ENCODE assay signal across 26 cellular contexts in genomic region chr6:169200931-169201514, GRCh38. TPM values are rescaled to one million over a fixed set of nuclear protein-coding genes. Genes with fewer than 3 reads are reported as not detected.
"Had no signal": no experiment of that assay in that cellular context is flagged by ENCODE, and none has a peak within 500 bp of the region (broad histone marks: within the 10 kb centered on the region; RNA-seq: fewer than 3 reads in every experiment).

No MANE protein-coding gene starts in this region.

- DNase-seq: islet precursor cell; left ventricle myocardium inferior; naive thymus-derived CD8-positive, alpha-beta T cell; occipital lobe; ovary; stimulated activated CD4-positive, alpha-beta T cell treated with anti-CD3 and anti-CD28 coated beads, Interleukin-12 subunit alpha, Interleukin-12 subunit beta, amount 100 ng/mL, for 4 hours; stimulated activated CD4-positive, alpha-beta T cell treated with anti-CD3 and anti-CD28 coated beads, Interleukin-15, amount 100 ng/mL, for 24 hours; stimulated activated CD4-positive, alpha-beta T cell treated with anti-CD3 and anti-CD28 coated beads, Interleukin-2, amount 100 ng/mL, for 24 hours; stimulated activated CD4-positive, alpha-beta T cell treated with anti-CD3 and anti-CD28 coated beads, Interleukin-4, amount 100 ng/mL, for 1 hour; stimulated activated naive B cell treated with anti-CD40 and anti-IgM and Interleukin-4, amounts not matched to agents 10 μg/mL and 1 μg/mL and 100 μg/mL, for 72 hours; stimulated activated naive CD8-positive, alpha-beta T cell treated with anti-CD3 and anti-CD28 coated beads, Interleukin-15, Interleukin-2, amounts not matched to agents 100 U/mL and 50 U/mL, for 24 hours; stomach; testis; thyroid gland; transverse colon had no signal

- H3K9me3 Mint-ChIP-seq: memory B cell; stimulated activated naive B cell treated with anti-CD40 and anti-IgM and Interleukin-4, amounts not matched to agents 10 μg/mL and 1 μg/mL and 100 μg/mL, for 72 hours had no signal

- H3K27me3 ChIP-seq: hepatocyte, neutrophil, ovary, right atrium auricular region, stomach, testis, thyroid gland, transverse colon, upper lobe of left lung, vagina had no signal

- H3K27ac Mint-ChIP-seq: memory B cell; naive thymus-derived CD8-positive, alpha-beta T cell; nephron; progenitor cell of endocrine pancreas; stimulated activated naive B cell treated with anti-CD40 and anti-IgM and Interleukin-4, amounts not matched to agents 10 μg/mL and 1 μg/mL and 100 μg/mL, for 72 hours had no signal

- H3K4me1 Mint-ChIP-seq: memory B cell; naive thymus-derived CD8-positive, alpha-beta T cell; nephron; neural crest cell; stimulated activated naive B cell treated with anti-CD40 and anti-IgM and Interleukin-4, amounts not matched to agents 10 μg/mL and 1 μg/mL and 100 μg/mL, for 72 hours had no signal

- H3K79me2 ChIP-seq: hepatocyte had no signal

- H3K36me3 ChIP-seq: left ventricle myocardium inferior, neutrophil, ovary, right atrium auricular region, stomach, thyroid gland, transverse colon, upper lobe of left lung, vagina had no signal

- H3K4me3 ChIP-seq: hepatocyte, left ventricle myocardium inferior, ovary, right atrium auricular region, skin epidermis, stomach, testis, thyroid gland, transverse colon, upper lobe of left lung, vagina had no signal

- H3K4me1 ChIP-seq: left ventricle myocardium inferior, right atrium auricular region, stomach, testis, thyroid gland, upper lobe of left lung, vagina had no signal

- H3K4me3 Mint-ChIP-seq: memory B cell; naive thymus-derived CD8-positive, alpha-beta T cell; nephron; neural crest cell; stimulated activated naive B cell treated with anti-CD40 and anti-IgM and Interleukin-4, amounts not matched to agents 10 μg/mL and 1 μg/mL and 100 μg/mL, for 72 hours had no signal

- ATAC-seq: naive thymus-derived CD8-positive, alpha-beta T cell; sciatic nerve; stimulated activated naive B cell treated with anti-CD40 and anti-IgM and Interleukin-4, amounts not matched to agents 10 μg/mL and 1 μg/mL and 100 μg/mL, for 72 hours; stimulated activated naive CD8-positive, alpha-beta T cell treated with anti-CD3 and anti-CD28 coated beads, Interleukin-15, Interleukin-2, amounts not matched to agents 100 U/mL and 50 U/mL, for 24 hours had no signal

- H3K36me3 Mint-ChIP-seq: memory B cell; stimulated activated naive B cell treated with anti-CD40 and anti-IgM and Interleukin-4, amounts not matched to agents 10 μg/mL and 1 μg/mL and 100 μg/mL, for 72 hours had no signal

- H2AFZ ChIP-seq: hepatocyte had no signal

- H3K9me3 ChIP-seq: left ventricle myocardium inferior, neutrophil, ovary, right atrium auricular region, stomach, testis, thyroid gland, transverse colon, upper lobe of left lung, vagina had no signal

- H3K4me2 ChIP-seq: hepatocyte had no signal

- H3K27ac ChIP-seq: hepatocyte, left ventricle myocardium inferior, neutrophil, ovary, right atrium auricular region, stomach, testis, thyroid gland, transverse colon, upper lobe of left lung, vagina had no signal

- H3K27me3 Mint-ChIP-seq: memory B cell, progenitor cell of endocrine pancreas had no signal

RNA-seq across cellular contexts. Expression of gene THBS2, which starts 52.6 kb away (rescaled TPM):
- total RNA-seq: naive thymus-derived CD8-positive, alpha-beta T cell; progenitor cell of endocrine pancreas had no signal
